Comparison of ENCODE assay signal across 22 cellular contexts in the genomic region with DNA sequence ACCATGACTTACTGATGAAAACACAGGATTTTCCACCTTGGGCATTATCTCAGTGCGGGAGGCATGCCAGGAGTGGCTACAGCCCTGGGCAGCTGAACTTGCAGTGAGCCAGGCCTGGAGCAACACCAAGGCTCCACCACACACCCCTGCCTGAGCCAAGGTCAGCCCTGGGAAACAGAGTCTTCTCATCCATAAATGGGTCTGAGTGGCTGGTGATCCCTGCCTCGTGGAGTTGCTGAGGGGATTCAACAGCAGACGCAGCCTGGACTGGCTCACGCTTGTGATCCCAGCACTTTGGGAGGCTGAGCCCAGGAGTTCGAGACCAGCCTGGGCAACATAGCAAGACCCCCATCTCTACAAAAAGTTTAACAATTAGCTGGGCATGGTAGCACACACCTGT. TPM values are rescaled to one million over a fixed set of nuclear protein-coding genes. Genes with fewer than 3 reads are reported as not detected.
"Had no signal": no experiment of that assay in that cellular context is flagged by ENCODE, and none has a peak within 500 bp of the region (broad histone marks: within the 10 kb centered on the region; RNA-seq: fewer than 3 reads in every experiment).

No MANE protein-coding gene starts in this region.

- H3K9me3 ChIP-seq: sigmoid colon, thyroid gland, upper lobe of right lung had no signal

- H2AFZ ChIP-seq: hepatocyte had no signal

- H3K9me3 Mint-ChIP-seq: activated naive CD8-positive, alpha-beta T cell treated with anti-CD3 and anti-CD28 coated beads, Interleukin-2, amount 10 ng/mL, durations not matched to agents 7 days and 5 days; immature natural killer cell; nephron progenitor cell had no signal

- H3K27me3 Mint-ChIP-seq: activated naive CD8-positive, alpha-beta T cell treated with anti-CD3 and anti-CD28 coated beads, Interleukin-2, amount 10 ng/mL, durations not matched to agents 7 days and 5 days had no signal

- H3K4me1 Mint-ChIP-seq: immature natural killer cell had no signal

- H3K36me3 Mint-ChIP-seq: activated naive CD8-positive, alpha-beta T cell treated with anti-CD3 and anti-CD28 coated beads, Interleukin-2, amount 10 ng/mL, durations not matched to agents 7 days and 5 days; immature natural killer cell had no signal

- H3K4me3 ChIP-seq: cardiac muscle cell, hepatocyte, sigmoid colon, smooth muscle cell, thyroid gland, upper lobe of right lung had no signal

- H3K4me1 ChIP-seq: foreskin keratinocyte, sigmoid colon, thyroid gland, upper lobe of right lung had no signal

- H3K27ac ChIP-seq: cardiac muscle cell, foreskin keratinocyte, hepatocyte, sigmoid colon, thyroid gland, upper lobe of right lung had no signal

- ATAC-seq: foreskin keratinocyte, upper lobe of right lung had no signal

- H3K27ac Mint-ChIP-seq: activated naive CD8-positive, alpha-beta T cell treated with anti-CD3 and anti-CD28 coated beads, Interleukin-2, amount 10 ng/mL, durations not matched to agents 7 days and 5 days; immature natural killer cell; nephron progenitor cell had no signal

- H3K36me3 ChIP-seq: cardiac muscle cell, sigmoid colon, thyroid gland, upper lobe of right lung had no signal

- DNase-seq: activated CD4-positive, alpha-beta T cell treated with anti-CD3 and anti-CD28 coated beads for 1 hour; activated CD4-positive, alpha-beta T cell treated with anti-CD3 and anti-CD28 coated beads, Interleukin-2, amount 50 U/mL, for 1 hour; activated naive CD4-positive, alpha-beta T cell treated with Interleukin-2 at 50 U/mL for 16 hours; activated naive CD8-positive, alpha-beta T cell treated with anti-CD3 and anti-CD28 coated beads, Interleukin-2, amount 10 ng/mL, durations not matched to agents 7 days and 5 days; activated T-cell treated with anti-CD3 and anti-CD28 coated beads, Interleukin-2, amount 50 U/mL, for 1 hour; effector CD4-positive, alpha-beta T cell; erythroblast; foreskin keratinocyte; immature natural killer cell; nephron progenitor cell; occipital lobe; posterior cingulate gyrus; sigmoid colon; stimulated activated CD4-positive, alpha-beta T cell treated with anti-CD3 and anti-CD28 coated beads, Interleukin-4, amount 100 ng/mL, for 1 hour; stimulated activated naive CD4-positive, alpha-beta T cell treated with Interleukin-2 at 50 U/mL for 16 hours; T-helper 1 cell; thyroid gland; upper lobe of right lung had no signal

- H3K79me2 ChIP-seq: hepatocyte had no signal

- H3K27me3 ChIP-seq: cardiac muscle cell, foreskin keratinocyte, hepatocyte, sigmoid colon, thyroid gland, upper lobe of right lung had no signal

- H3K4me2 ChIP-seq: hepatocyte, smooth muscle cell had no signal

- FAIRE-seq: TTC549 had no signal

- H3K4me3 Mint-ChIP-seq: activated naive CD8-positive, alpha-beta T cell treated with anti-CD3 and anti-CD28 coated beads, Interleukin-2, amount 10 ng/mL, durations not matched to agents 7 days and 5 days; immature natural killer cell; nephron progenitor cell had no signal

RNA-seq across cellular contexts. Expression of a gene that starts 32.2 kb away (rescaled TPM):
- polyA plus RNA-seq: smooth muscle cell had no signal
